Comparison of ENCODE assay signal across 18 cellular contexts in genomic region chr14:54138354-54139038, GRCh38.
DNase-seq lines count a peak whose midpoint lies in the region; ATAC-seq, FAIRE-seq and TF ChIP-seq lines count a peak whose summit lies in the region.
"Had no signal": no experiment of that assay in that cellular context is flagged by ENCODE, and none has a peak within 500 bp of the region (broad histone marks: within the 10 kb centered on the region; RNA-seq: fewer than 3 reads in every experiment).

No MANE protein-coding gene starts in this region.

- 40 to 55% (median 52%) methylated on average over 2 of the region's 2 CpGs for WGBS in small intestine, 3 donors

- H3K27ac ChIP-seq in small intestine (ENCODE audit: low read depth in 1 of 2, low read length in 1 of 2), result no peak overlapping the region
- H3K27ac ChIP-seq in lower lobe of right lung, result no peak overlapping the region

- H3K9me3 ChIP-seq in small intestine (ENCODE audit: control insufficient read depth, low read depth) (no peaks in the 10 kb centered on the region), lower lobe of right lung (no peaks in the 10 kb centered on the region)
- H3K9me3 ChIP-seq: BE2C, MG63 had no signal

- no peaks in the 10 kb centered on the region for H3K36me3 ChIP-seq in small intestine (ENCODE audit: control insufficient read depth in 2 of 2, insufficient read depth in 2 of 2, low read length in 2 of 2)
- no peaks in the 10 kb centered on the region for H3K36me3 ChIP-seq in lower lobe of right lung
- H3K36me3 ChIP-seq: BE2C, MG63 had no signal

- no peak for FAIRE-seq in small intestine (lab: Jason Lieb, UNC)
- FAIRE-seq: D721Med had no signal

- DNase-seq in EL (peak; percentile 35), OCI-M1 (lab: John Stamatoyannopoulos, UW) (peak; percentile 1), foreskin fibroblast (peak; percentile 64 to 78), small intestine (peak; percentile 9), NCI-H524 treated with DMSO at 0.1 percent for 48 hours (lab: John Stamatoyannopoulos, UW) (no peak), SK-N-DZ (ENCODE audit: low spot score) (no peak), lower lobe of right lung (no peak)
- DNase-seq: ACHN; BE2C; CD4-positive, alpha-beta memory T cell; KBM-7; MG63; NCI-H1092 treated with DMSO at 0.1 percent for 48 hours; NCI-H1694 treated with DMSO at 0.1 percent for 48 hours; NCI-H2171; NCI-H446 treated with DMSO at 0.1 percent for 48 hours; SIG-M5 had no signal

- H3K4me1 ChIP-seq in small intestine (ENCODE audit: control insufficient read depth in 2 of 2, insufficient read depth in 1 of 2, low read depth in 1 of 2, low read length in 1 of 2), result no peaks in the 10 kb centered on the region
- no peaks in the 10 kb centered on the region for H3K4me1 ChIP-seq in lower lobe of right lung
- H3K4me1 ChIP-seq: BE2C had no signal

- intact Hi-C loops in lower lobe of right lung (cut with DNase I), result no loop called here

- H3K27me3 ChIP-seq in small intestine (ENCODE audit: control insufficient read depth in 2 of 2, insufficient read depth in 2 of 2, low read length in 2 of 2) (no peaks in the 10 kb centered on the region), lower lobe of right lung (ENCODE audit: low read depth) (no peaks in the 10 kb centered on the region)
- H3K27me3 ChIP-seq: BE2C, MG63 had no signal

- TF ChIP-seq CTCF in foreskin fibroblast (IDR thresholded peaks at IDR 0.05; ENCODE audit: low read depth, low read length), result no peak
- TF ChIP-seq CTCF in lower lobe of right lung (IDR thresholded peaks at IDR 0.05), result no peak

- peak overlapping the region in 1 of 2 donors; percentile 3 for H3K4me3 ChIP-seq in foreskin fibroblast (ENCODE audit: low read depth in 1 of 2, low read length in 2 of 2)
- H3K4me3 ChIP-seq in small intestine (ENCODE audit: low read depth in 1 of 2, low read length in 2 of 2), result no peak overlapping the region
- H3K4me3 ChIP-seq in lower lobe of right lung, result no peak overlapping the region
- H3K4me3 ChIP-seq: MG63 had no signal

- ATAC-seq in lower lobe of right lung, result no peak

Comparison
In these comparisons a context has a peak if more than half of its experiments do, and no peak if none do; other contexts are left out.
1. DNase-seq: peak in EL (single experiment), OCI-M1 (single experiment), foreskin fibroblast (2 of 2) and small intestine (single experiment); none in NCI-H524 treated with DMSO at 0.1 percent for 48 hours (single experiment), SK-N-DZ (single experiment) and lower lobe of right lung (single experiment).